Comparison of ENCODE assay signal across 15 cellular contexts in the genomic region with DNA sequence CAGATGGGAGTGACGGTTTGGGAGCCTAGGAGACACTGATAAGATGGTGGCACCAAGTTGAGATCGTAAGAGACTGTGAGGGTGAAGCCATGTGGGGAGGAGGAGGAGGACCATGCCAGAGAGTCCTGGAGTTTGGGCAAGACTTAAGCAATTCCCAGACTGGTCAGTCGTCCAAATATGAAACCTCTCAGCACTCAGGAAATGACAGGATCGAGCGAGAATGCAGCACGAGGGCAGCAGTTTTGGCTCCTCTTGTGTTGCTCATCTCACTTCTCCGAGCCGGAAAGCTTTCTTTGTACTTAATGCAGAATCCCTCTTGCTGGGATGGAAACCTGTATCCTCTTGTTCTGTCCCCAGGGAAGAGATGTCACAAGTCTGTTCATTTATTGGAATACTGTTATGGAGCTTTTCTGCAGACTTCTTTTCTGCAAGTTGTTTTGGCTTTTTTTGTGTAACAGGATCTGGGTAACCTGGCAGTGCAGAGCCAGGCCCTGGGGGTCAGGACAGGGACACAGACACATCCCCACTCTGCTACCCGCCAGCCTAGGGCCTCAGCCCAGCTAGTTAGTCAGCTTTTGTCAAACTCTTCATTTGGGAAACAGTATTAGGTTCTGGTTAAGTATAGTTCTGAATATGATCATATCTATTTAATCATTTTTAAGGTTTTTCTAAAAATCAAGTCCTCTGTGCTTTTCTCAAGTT. TPM values are rescaled to one million over a fixed set of nuclear protein-coding genes. Genes with fewer than 3 reads are reported as not detected.
DNase-seq lines count a peak whose midpoint lies in the region; ATAC-seq and TF ChIP-seq lines count a peak whose summit lies in the region.
"Had no signal": no experiment of that assay in that cellular context is flagged by ENCODE, and none has a peak within 500 bp of the region (broad histone marks: within the 10 kb centered on the region; RNA-seq: fewer than 3 reads in every experiment).

No MANE protein-coding gene starts in this region.

- intact Hi-C loops in A673 (cut with micrococcal nuclease; ENCODE audit: unreplicated experiment) = no loop called here

- no peak overlapping the region for H3K27ac ChIP-seq in A673 (ENCODE audit: low read depth, low read length, poor library complexity, severe bottlenecking)
- H3K27ac ChIP-seq: adrenal gland, neutrophil had no signal

- BruUV-seq in A673 (replicated peaks; lab: Mats Ljungman, UMichigan) = no TSS peak

- TF ChIP-seq POLR2A in GM18505 (IDR thresholded peaks at IDR 0.05; ENCODE audit: borderline replicate concordance, extremely low read depth, insufficient read depth, insufficient read length) = no peak

- ATAC-seq in HG03097 (IDR thresholded peaks at IDR 0.05; ENCODE audit: low FRiP score, unreplicated experiment) (no peak), GM18505 (IDR thresholded peaks at IDR 0.05; ENCODE audit: unreplicated experiment) (no peak)

- H3K27me3 ChIP-seq in A673 (replicated peaks; ENCODE audit: insufficient read depth, low read depth, low read length, poor library complexity) = peaks cover 12% of the 10 kb centered on the region
- H3K27me3 ChIP-seq: adrenal gland had no signal

- TF ChIP-seq CTCF in astrocyte of the spinal cord (IDR thresholded peaks at IDR 0.05; ENCODE audit: low read depth, low read length) (no peak), A673 (conservative IDR thresholded peaks at IDR 0.05; ENCODE audit: low read depth, low read length) (no peak)

- H3K36me3 ChIP-seq in A673 (ENCODE audit: insufficient read depth, low read length, poor library complexity, severe bottlenecking) = no peaks in the 10 kb centered on the region
- H3K36me3 ChIP-seq: adrenal gland, neutrophil had no signal

- H3K9me3 ChIP-seq in A673 (ENCODE audit: low read depth, low read length, poor library complexity, severe bottlenecking) = no peaks in the 10 kb centered on the region
- H3K9me3 ChIP-seq: adrenal gland, neutrophil had no signal

- POLR2A ChIA-PET in A673 (lab: Charles Lee; ENCODE audit: low non-redundant PET) = no interaction called here

- H3K4me3 ChIP-seq in astrocyte of the spinal cord (ENCODE audit: low read depth, low read length) (no peak overlapping the region), A673 (ENCODE audit: low read depth, low read length, poor library complexity, severe bottlenecking) (no peak overlapping the region)
- H3K4me3 ChIP-seq: adrenal gland had no signal

- CTCF ChIA-PET in A673 (lab: Charles Lee) = no interaction called here

- in situ Hi-C loops in astrocyte of the spinal cord (cut with HindIII; ENCODE audit: low sequenced_read_pairs) = no loop called here

- no peaks in the 10 kb centered on the region for H3K4me1 ChIP-seq in A673 (ENCODE audit: insufficient read depth, low read length, poor library complexity, severe bottlenecking)
- H3K4me1 ChIP-seq: adrenal gland had no signal

- DNase-seq in 8988T (peak; percentile 40), HPDE6-E6E7 (ENCODE audit: extremely low spot score) (peak; percentile 6), astrocyte of the spinal cord (ENCODE audit: low read depth, low spot score) (peak; percentile 83), iris pigment epithelial cell (ENCODE audit: low read depth) (peak; percentile 94), superior temporal gyrus (ENCODE audit: extremely low spot score) (no peak), A673 (ENCODE audit: low spot score) (no peak)
- DNase-seq: kidney glomerular epithelial cell; OCI-M1; stimulated activated CD4-positive, alpha-beta T cell treated with anti-CD3 and anti-CD28 coated beads, Interleukin-4, amount 100 ng/mL, for 24 hours had no signal

RNA-seq across cellular contexts. Expression of a gene that starts 34.3 kb away (rescaled TPM):
- total RNA-seq in A673 (2021) = not detected in 2 replicates
- total RNA-seq: B cell, epithelial cell of proximal tubule had no signal

Comparison
In these comparisons a context has a peak if more than half of its experiments do, and no peak if none do; other contexts are left out.
1. DNase-seq: peak in 8988T (single experiment), HPDE6-E6E7 (single experiment), astrocyte of the spinal cord (single experiment) and iris pigment epithelial cell (single experiment); none in superior temporal gyrus (single experiment) and A673 (single experiment).